In the genomic region with DNA sequence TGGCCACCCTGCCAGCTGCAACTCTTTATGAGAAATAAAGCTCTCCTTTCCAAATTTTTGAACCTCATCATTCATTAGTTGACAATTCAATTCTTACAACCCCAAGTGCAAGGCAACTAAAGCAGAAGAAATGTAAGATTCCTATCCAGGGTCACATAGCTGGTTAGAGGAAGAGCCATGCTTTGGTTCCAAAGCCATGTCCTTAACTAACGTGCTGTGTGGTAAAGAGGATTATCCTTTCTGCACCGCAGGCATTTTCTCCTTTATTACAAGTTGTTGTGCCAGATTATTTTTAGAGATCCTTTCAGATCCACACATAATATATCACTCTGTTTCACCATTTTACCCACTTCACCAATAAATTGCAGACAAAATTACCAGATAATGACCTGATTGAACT, we compare ENCODE assay signal across 2 cellular contexts.
TF ChIP-seq lines count a peak whose summit lies in the region.

No MANE protein-coding gene starts in this region.

TF ChIP-seq in A549, 52 proteins besides CTCF, POLR2A, EP300 and RAD21:
- TF ChIP-seq SREBF2 (IDR thresholded peaks at IDR 0.05) (no peak), KDM5A (IDR thresholded peaks at IDR 0.05) (no peak), JUNB (IDR thresholded peaks at IDR 0.05) (no peak), NR3C1 (IDR thresholded peaks at IDR 0.05) (no peak), EHMT2 (IDR thresholded peaks at IDR 0.05; ENCODE audit: low read depth) (no peak), SMC3 (IDR thresholded peaks at IDR 0.05) (no peak)
- TF ChIP-seq, protein P1, sequence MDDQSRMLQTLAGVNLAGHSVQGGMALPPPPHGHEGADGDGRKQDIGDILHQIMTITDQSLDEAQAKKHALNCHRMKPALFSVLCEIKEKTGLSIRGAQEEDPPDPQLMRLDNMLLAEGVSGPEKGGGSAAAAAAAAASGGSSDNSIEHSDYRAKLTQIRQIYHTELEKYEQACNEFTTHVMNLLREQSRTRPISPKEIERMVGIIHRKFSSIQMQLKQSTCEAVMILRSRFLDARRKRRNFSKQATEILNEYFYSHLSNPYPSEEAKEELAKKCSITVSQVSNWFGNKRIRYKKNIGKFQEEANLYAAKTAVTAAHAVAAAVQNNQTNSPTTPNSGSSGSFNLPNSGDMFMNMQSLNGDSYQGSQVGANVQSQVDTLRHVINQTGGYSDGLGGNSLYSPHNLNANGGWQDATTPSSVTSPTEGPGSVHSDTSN (IDR thresholded peaks at IDR 0.05) = no peak
TF ChIP-seq in A549: peak in this region for 0.

TF ChIP-seq in HCT116, 20 proteins besides CTCF, POLR2A, EP300 and RAD21:
- TF ChIP-seq REST (IDR thresholded peaks at IDR 0.05; ENCODE audit: low read depth) = no peak
- no peak for TF ChIP-seq EZH2 (IDR thresholded peaks at IDR 0.05)
- no peak for TF ChIP-seq CBX3 (IDR thresholded peaks at IDR 0.05; ENCODE audit: low read depth)
- TF ChIP-seq ZNF274 (IDR thresholded peaks at IDR 0.05; ENCODE audit: low read depth, low read length) = no peak
- no peak for TF ChIP-seq SRF (IDR thresholded peaks at IDR 0.05; ENCODE audit: low read depth)
- no peak for TF ChIP-seq CEBPB (IDR thresholded peaks at IDR 0.05; ENCODE audit: low read depth)
- no peak for TF ChIP-seq EZH2phosphoT487 (IDR thresholded peaks at IDR 0.05; ENCODE audit: borderline replicate concordance)
- TF ChIP-seq EGR1 (IDR thresholded peaks at IDR 0.05; ENCODE audit: low read depth) = no peak
- TF ChIP-seq ZBTB33 (IDR thresholded peaks at IDR 0.05; ENCODE audit: extremely low read depth, insufficient replicate concordance, low read length) = no peak
- TF ChIP-seq JUND (IDR thresholded peaks at IDR 0.05) = no peak
- TF ChIP-seq SP1 (IDR thresholded peaks at IDR 0.05; ENCODE audit: low read depth) = no peak
- TF ChIP-seq, protein P2, sequence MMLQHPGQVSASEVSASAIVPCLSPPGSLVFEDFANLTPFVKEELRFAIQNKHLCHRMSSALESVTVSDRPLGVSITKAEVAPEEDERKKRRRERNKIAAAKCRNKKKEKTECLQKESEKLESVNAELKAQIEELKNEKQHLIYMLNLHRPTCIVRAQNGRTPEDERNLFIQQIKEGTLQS (IDR thresholded peaks at IDR 0.05) = no peak
- TF ChIP-seq FOSL1 (IDR thresholded peaks at IDR 0.05; ENCODE audit: low read depth) = no peak
- TF ChIP-seq ELF1 (IDR thresholded peaks at IDR 0.05; ENCODE audit: borderline replicate concordance, low read depth) = no peak
- TF ChIP-seq, protein P3, sequence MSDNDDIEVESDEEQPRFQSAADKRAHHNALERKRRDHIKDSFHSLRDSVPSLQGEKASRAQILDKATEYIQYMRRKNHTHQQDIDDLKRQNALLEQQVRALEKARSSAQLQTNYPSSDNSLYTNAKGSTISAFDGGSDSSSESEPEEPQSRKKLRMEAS (IDR thresholded peaks at IDR 0.05) = no peak
